In genomic region chr9:23117621-23118020, GRCh38 we compare ENCODE assay signal across 18 cellular contexts.
DNase-seq lines count a peak whose midpoint lies in the region; ATAC-seq and TF ChIP-seq lines count a peak whose summit lies in the region.
"Had no signal": no experiment of that assay in that cellular context is flagged by ENCODE, and none has a peak within 500 bp of the region (broad histone marks: within the 10 kb centered on the region; RNA-seq: fewer than 3 reads in every experiment).

No MANE protein-coding gene starts in this region.

- no peak overlapping the region for H3K4me2 ChIP-seq in GM23248 (ENCODE audit: unreplicated experiment)
- peak overlapping the region; percentile 17 for H3K4me2 ChIP-seq in osteoblast (ENCODE audit: insufficient read depth, low read length)

- POLR2A ChIA-PET in HEK293T (lab: Yijun Ruan, JAX) = no interaction called here

- DNase-seq in GM23248 = peak; percentile 77
- DNase-seq in RWPE2 (ENCODE audit: low spot score) = no peak
- DNase-seq in fibroblast of peridontal ligament (ENCODE audit: extremely low read depth) = peak; percentile 33
- DNase-seq in osteoblast (ENCODE audit: insufficient read length, low spot score, missing footprints) = no peak
- DNase-seq in NCI-H2196 treated with DMSO at 0.1 percent for 48 hours (lab: John Stamatoyannopoulos, UW; ENCODE audit: unreplicated experiment) = no peak
- DNase-seq in GM03348 (ENCODE audit: low spot score) = no peak
- no peak for DNase-seq in HEK293T (ENCODE audit: extremely low spot score)
- DNase-seq: activated CD4-positive, alpha-beta T cell treated with anti-CD3 and anti-CD28 coated beads, Interleukin-2, amount 10 ng/mL, durations not matched to agents 7 days and 5 days; activated T-cell treated with anti-CD3 and anti-CD28 coated beads, Interleukin-2, amount 50 U/mL, for 4 hours; colonic mucosa; DMS 273 treated with DMSO at 0.1 percent for 48 hours; esophagus squamous epithelium; NCI-H1930; NCI-H526 treated with DMSO at 0.1 percent for 48 hours; stimulated activated CD4-positive, alpha-beta T cell treated with anti-CD3 and anti-CD28 coated beads, Interleukin-12 subunit alpha, Interleukin-12 subunit beta, amount 100 ng/mL, for 4 hours had no signal

- TF ChIP-seq CTCF in RWPE2 (IDR thresholded peaks at IDR 0.05; ENCODE audit: poor library complexity, severe bottlenecking) (no peak), osteoblast (IDR thresholded peaks at IDR 0.05; ENCODE audit: extremely low read depth, low read depth, low read length) (no peak)

- H3K9ac ChIP-seq in GM23248 = no peak overlapping the region

- H3K36me3 ChIP-seq in GM23248 (ENCODE audit: low read depth) (no peaks in the 10 kb centered on the region), RWPE2 (ENCODE audit: low read depth) (no peaks in the 10 kb centered on the region), osteoblast (ENCODE audit: insufficient read depth, low read length) (no peaks in the 10 kb centered on the region)
- H3K36me3 ChIP-seq: colonic mucosa, esophagus squamous epithelium had no signal

- H2AFZ ChIP-seq in GM23248 (0 out of 2 replicates have a peak overlapping the region, but pooled peaks have one; percentile 40), osteoblast (ENCODE audit: low read length) (peak overlapping the region; percentile 13)

- ATAC-seq in RWPE2 (ENCODE audit: low read depth) (peak; percentile 78), GM19328 (IDR thresholded peaks at IDR 0.05; ENCODE audit: unreplicated experiment) (no peak)
- ATAC-seq: activated T-cell treated with anti-CD3 and anti-CD28 coated beads, Interleukin-2, amount 50 U/mL, for 4 hours; HCT116 had no signal

- H3K4me1 ChIP-seq in GM23248 (ENCODE audit: insufficient read depth) (peaks cover 10% of the 10 kb centered on the region), RWPE2 (ENCODE audit: insufficient read depth, poor library complexity, severe bottlenecking) (no peaks in the 10 kb centered on the region), osteoblast (ENCODE audit: insufficient read depth, low read length) (no peaks in the 10 kb centered on the region)
- H3K4me1 ChIP-seq: colonic mucosa, esophagus squamous epithelium had no signal

- in situ Hi-C loops in GM23248 (cut with MboI) = no loop called here

- 12 to 14% methylated on average over 2 of the region's 2 CpGs for WGBS in GM23248 (ENCODE audit: low coverage in 1 of 2, low lambda C conversion rate in 2 of 2, missing lambda C conversion rate in 2 of 2), 2 experiments

- CTCF ChIA-PET in HEK293T (lab: Yijun Ruan, JAX) = no interaction called here

- H3K27ac ChIP-seq in GM23248 = no peak overlapping the region
- no peak overlapping the region for H3K27ac ChIP-seq in RWPE2 (ENCODE audit: poor library complexity, severe bottlenecking)
- H3K27ac ChIP-seq in osteoblast (ENCODE audit: low read depth, low read length) = peak overlapping the region; percentile 15
- H3K27ac ChIP-seq: colonic mucosa, esophagus squamous epithelium, HL-60 had no signal

- H4K20me1 ChIP-seq in GM23248 (ENCODE audit: insufficient read depth) (no peaks in the 10 kb centered on the region), osteoblast (ENCODE audit: insufficient read depth, low read length) (no peaks in the 10 kb centered on the region)

- no peak overlapping the region for H3K4me3 ChIP-seq in GM23248
- H3K4me3 ChIP-seq in RWPE2 (ENCODE audit: severe bottlenecking) = no peak overlapping the region
- no peak overlapping the region for H3K4me3 ChIP-seq in osteoblast (ENCODE audit: insufficient read depth, low read length)
- H3K4me3 ChIP-seq: colonic mucosa, esophagus squamous epithelium had no signal

- H3K9me3 ChIP-seq in GM23248 (ENCODE audit: low read depth) = no peaks in the 10 kb centered on the region
- no peaks in the 10 kb centered on the region for H3K9me3 ChIP-seq in RWPE2 (ENCODE audit: severe bottlenecking)
- no peaks in the 10 kb centered on the region for H3K9me3 ChIP-seq in osteoblast (ENCODE audit: low read depth, low read length)
- H3K9me3 ChIP-seq: colonic mucosa, esophagus squamous epithelium had no signal

- H3K79me2 ChIP-seq in GM23248 (ENCODE audit: insufficient read depth) = no peaks in the 10 kb centered on the region
- no peaks in the 10 kb centered on the region for H3K79me2 ChIP-seq in osteoblast (ENCODE audit: insufficient read depth, low read length)

- no peaks in the 10 kb centered on the region for H3F3A ChIP-seq in GM23248 (ENCODE audit: insufficient read depth)

- H3K9me2 ChIP-seq in GM23248 (ENCODE audit: insufficient read depth) = no peaks in the 10 kb centered on the region

- H3K27me3 ChIP-seq in GM23248 (replicated peaks; ENCODE audit: insufficient read depth) (no peaks in the 10 kb centered on the region), RWPE2 (ENCODE audit: insufficient read depth, poor library complexity, severe bottlenecking) (no peaks in the 10 kb centered on the region), osteoblast (ENCODE audit: insufficient read depth, low read length) (no peaks in the 10 kb centered on the region)
- H3K27me3 ChIP-seq: colonic mucosa, esophagus squamous epithelium had no signal

TF ChIP-seq in HEK293T, 16 proteins besides CTCF, POLR2A, EP300 and RAD21:
- TF ChIP-seq CTBP1 (IDR thresholded peaks at IDR 0.05; ENCODE audit: borderline replicate concordance) (no peak), FOXA1 (IDR thresholded peaks at IDR 0.05) (no peak), FOXK2 (IDR thresholded peaks at IDR 0.05) (no peak), NFRKB (IDR thresholded peaks at IDR 0.05) (no peak), ZNF384 (IDR thresholded peaks at IDR 0.05) (no peak), TARDBP (IDR thresholded peaks at IDR 0.05) (no peak), LEF1 (IDR thresholded peaks at IDR 0.05; ENCODE audit: borderline replicate concordance) (no peak), SP1 (IDR thresholded peaks at IDR 0.05) (no peak), ARNT (IDR thresholded peaks at IDR 0.05) (no peak), HDGF (IDR thresholded peaks at IDR 0.05; ENCODE audit: borderline replicate concordance) (no peak), BHLHE40 (IDR thresholded peaks at IDR 0.05; ENCODE audit: borderline replicate concordance) (no peak), FOXM1 (IDR thresholded peaks at IDR 0.05; ENCODE audit: borderline replicate concordance) (no peak), SUZ12 (IDR thresholded peaks at IDR 0.05) (no peak)

Comparison
In these comparisons a context has a peak if more than half of its experiments do, and no peak if none do; other contexts are left out.
1. DNase-seq: peak in GM23248 (single experiment) and fibroblast of peridontal ligament (single experiment); none in RWPE2 (single experiment), osteoblast (single experiment), NCI-H2196 treated with DMSO at 0.1 percent for 48 hours (single experiment), GM03348 (single experiment) and HEK293T (single experiment).